ENCODE assay signal across 8 cellular contexts in the genomic region with DNA sequence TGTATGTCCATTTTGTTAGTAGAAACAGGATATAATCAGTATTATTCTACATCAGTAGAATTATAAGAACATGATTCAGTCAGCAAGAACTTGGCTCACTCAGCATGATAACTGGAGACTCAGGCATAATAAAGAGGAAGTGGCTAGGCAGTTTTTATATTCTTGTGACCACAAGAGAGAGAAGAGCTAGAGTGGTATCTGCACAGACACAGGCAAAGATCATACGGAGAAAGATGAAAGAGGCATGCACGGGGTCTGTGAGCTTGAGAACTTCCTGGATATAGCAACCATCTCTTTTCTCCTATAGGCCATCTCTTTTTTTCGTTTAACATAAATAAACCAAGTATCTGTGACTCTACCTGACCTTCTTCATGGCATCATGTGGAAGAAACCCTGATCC. TPM values are rescaled to one million over a fixed set of nuclear protein-coding genes. Genes with fewer than 3 reads are reported as not detected.
DNase-seq lines count a peak whose midpoint lies in the region; ATAC-seq and TF ChIP-seq lines count a peak whose summit lies in the region.

No MANE protein-coding gene starts in this region.

- intact Hi-C loops in posterior vena cava (cut with DNase I): no loop called here

- H3K36me3 ChIP-seq in RWPE2 (ENCODE audit: low read depth): no peaks in the 10 kb centered on the region

- H3K27ac Mint-ChIP-seq in osteocyte (ENCODE audit: unreplicated experiment): peak overlapping the region; percentile 88

- no peak overlapping the region for H3K4me3 ChIP-seq in RWPE2 (ENCODE audit: severe bottlenecking)
- H3K4me3 ChIP-seq in cardiac fibroblast (replicated peaks in 1 of 2; ENCODE audit: low read depth in 2 of 2, low read length in 2 of 2): no peak overlapping the region

- H3K27me3 Mint-ChIP-seq in osteocyte (ENCODE audit: unreplicated experiment): no peaks in the 10 kb centered on the region

- peak in 5 of 6 experiments; percentile 24 to 89 (median 87) for DNase-seq in stimulated activated naive CD4-positive, alpha-beta T cell (lab: John Stamatoyannopoulos, UW)
- no peak for DNase-seq in stimulated activated naive CD4-positive, alpha-beta T cell treated with Interleukin-2 at 50 U/mL for 16 hours (lab: John Stamatoyannopoulos, UW)
- DNase-seq in RWPE2 (ENCODE audit: low spot score) (no peak), cardiac fibroblast (ENCODE audit: low read depth in 2 of 2) (peak; percentile 73 to 84), osteocyte (ENCODE audit: extremely low spot score, unreplicated experiment) (no peak), NCI-H526 (lab: John Stamatoyannopoulos, UW) (no peak), posterior vena cava (ENCODE audit: low spot score) (no peak)

- H3K27me3 ChIP-seq in RWPE2 (ENCODE audit: insufficient read depth, poor library complexity, severe bottlenecking): no peaks in the 10 kb centered on the region

- H3K4me1 Mint-ChIP-seq in osteocyte (ENCODE audit: unreplicated experiment): peaks cover 59% of the 10 kb centered on the region

- TF ChIP-seq CTCF in RWPE2 (IDR thresholded peaks at IDR 0.05; ENCODE audit: poor library complexity, severe bottlenecking) (no peak), cardiac fibroblast (IDR thresholded peaks at IDR 0.05; ENCODE audit: low read depth, low read length) (no peak), osteocyte (IDR thresholded peaks at IDR 0.05) (no peak)

- H3K4me1 ChIP-seq in RWPE2 (ENCODE audit: insufficient read depth, poor library complexity, severe bottlenecking): peaks cover 32% of the 10 kb centered on the region

- peaks cover 2% of the 10 kb centered on the region for H3K36me3 Mint-ChIP-seq in osteocyte (ENCODE audit: unreplicated experiment)

- peak overlapping the region; percentile 42 for H3K27ac ChIP-seq in RWPE2 (ENCODE audit: poor library complexity, severe bottlenecking)

- H3K9me3 ChIP-seq in RWPE2 (ENCODE audit: severe bottlenecking): no peaks in the 10 kb centered on the region

- ATAC-seq in HG02981 (IDR thresholded peaks at IDR 0.05; ENCODE audit: unreplicated experiment) (peak; percentile 98), RWPE2 (ENCODE audit: low read depth) (peak; percentile 89)

- no peak overlapping the region for H3K4me3 Mint-ChIP-seq in osteocyte (ENCODE audit: unreplicated experiment)

- H3K9me3 Mint-ChIP-seq in osteocyte (ENCODE audit: unreplicated experiment): peaks cover 5% of the 10 kb centered on the region

RNA-seq across cellular contexts. Expression of gene MYO5A, which starts 46.8 kb away (rescaled TPM):
- 41.1 and 45.4 TPM in 2 replicates for total RNA-seq in osteocyte
- 10 to 100 TPM; 42.3 to 44.7 TPM for total RNA-seq in posterior vena cava

Comparison
In these comparisons a context has a peak if more than half of its experiments do, and no peak if none do; other contexts are left out.
1. DNase-seq: peak in stimulated activated naive CD4-positive, alpha-beta T cell (5 of 6) and cardiac fibroblast (2 of 2); none in stimulated activated naive CD4-positive, alpha-beta T cell treated with Interleukin-2 at 50 U/mL for 16 hours (single experiment), RWPE2 (single experiment), osteocyte (single experiment), NCI-H526 (0 of 2) and posterior vena cava (single experiment).